ENCODE assay signal across 19 cellular contexts in genomic region chr11:70601861-70602575, GRCh38.
A peak's percentile ranks its signal among the peaks of the same experiment; 100 is the strongest.
DNase-seq lines count a peak whose midpoint lies in the region; TF ChIP-seq lines count a peak whose summit lies in the region.
"Had no signal": no experiment of that assay in that cellular context is flagged by ENCODE, and none has a peak within 500 bp of the region (broad histone marks: within the 10 kb centered on the region; RNA-seq: fewer than 3 reads in every experiment).

No MANE protein-coding gene starts in this region.

- TF ChIP-seq POLR2A in NB4 (IDR thresholded peaks at IDR 0.05; ENCODE audit: extremely low read depth, insufficient read length): no peak

- peaks cover 81% of the 10 kb centered on the region for H3K4me1 Mint-ChIP-seq in brain
- H3K4me1 Mint-ChIP-seq: B cell; CD4-positive, alpha-beta memory T cell had no signal

- H3K9me3 Mint-ChIP-seq in brain: peaks cover 0 to 9% (median 0%) of the 10 kb centered on the region in 5 experiments

- H3K27ac Mint-ChIP-seq in brain: peak overlapping the region in 3 of 5 experiments; percentile 80 to 81 (median 80)
- H3K27ac Mint-ChIP-seq: B cell; CD4-positive, alpha-beta memory T cell had no signal

- no peaks in the 10 kb centered on the region for H3K79me2 ChIP-seq in PC-9 (ENCODE audit: low read depth)

- POLR2A ChIA-PET in PC-9 (lab: Charles Lee; ENCODE audit: unreplicated experiment): no interaction called here

- DNase-seq in DMS79 treated with DMSO at 0.1 percent for 48 hours (lab: John Stamatoyannopoulos, UW) (peak; percentile 76), NB4 (ENCODE audit: low read depth) (peak; percentile 39), NCI-H2171 treated with DMSO at 0.1 percent for 48 hours (lab: John Stamatoyannopoulos, UW) (peak; percentile 78), PC-9 (no peak), GF-D8 (lab: John Stamatoyannopoulos, UW) (no peak)
- no peak for DNase-seq in activated CD8-positive, alpha-beta memory T cell treated with anti-CD3 and anti-CD28 coated beads for 24 hours
- DNase-seq: CD4-positive, alpha-beta memory T cell; GDM1; GM23248; MV-4-11; NCI-H446; NCI-H82; Peyer's patch; Right ventricle myocardium superior; T-helper 1 cell; T1000 had no signal

- H3K36me3 Mint-ChIP-seq in brain: peaks cover 6% of the 10 kb centered on the region
- H3K36me3 Mint-ChIP-seq: CD4-positive, alpha-beta memory T cell had no signal

- H3K27me3 Mint-ChIP-seq in brain: peaks cover 6% of the 10 kb centered on the region

- no TSS peak for BruUV-seq in PC-9 (replicated peaks; lab: Mats Ljungman, UMichigan)

- no peaks in the 10 kb centered on the region for H3K4me1 ChIP-seq in PC-9 (replicated peaks; ENCODE audit: insufficient read depth)
- H3K4me1 ChIP-seq: Peyer's patch had no signal

- peaks cover 39% of the 10 kb centered on the region for H4K20me1 ChIP-seq in PC-9 (ENCODE audit: insufficient read depth)

- no peaks in the 10 kb centered on the region for H3K36me3 ChIP-seq in PC-9 (ENCODE audit: low read depth)
- H3K36me3 ChIP-seq: Peyer's patch had no signal

- CTCF ChIA-PET in PC-9 (lab: Charles Lee): no interaction called here

- H3K4me2 ChIP-seq in PC-9: no peak overlapping the region

- H3K4me3 ChIP-seq in NB4 (ENCODE audit: low read depth, low read length) (no peak overlapping the region), PC-9 (no peak overlapping the region)
- H3K4me3 ChIP-seq: GM23248, K562, Peyer's patch had no signal

- peak overlapping the region in 1 of 5 experiments; percentile 7 for H3K4me3 Mint-ChIP-seq in brain
- H3K4me3 Mint-ChIP-seq: B cell; CD4-positive, alpha-beta memory T cell had no signal

- no peaks in the 10 kb centered on the region for H3K9me3 ChIP-seq in PC-9 (ENCODE audit: insufficient read depth, low read depth)
- H3K9me3 ChIP-seq: Peyer's patch had no signal

- no peak overlapping the region for H2AFZ ChIP-seq in PC-9
- H2AFZ ChIP-seq: GM23248 had no signal

- H3K27me3 ChIP-seq in PC-9 (ENCODE audit: insufficient read depth, low read depth): no peaks in the 10 kb centered on the region
- H3K27me3 ChIP-seq: Peyer's patch had no signal

- intact Hi-C loops in PC-9 (cut with micrococcal nuclease; ENCODE audit: unreplicated experiment): no loop called here

- TF ChIP-seq CTCF in NB4 (IDR thresholded peaks at IDR 0.05; ENCODE audit: low read depth, low read length): no peak
- TF ChIP-seq CTCF in brain (conservative IDR thresholded peaks at IDR 0.05): no peak
- TF ChIP-seq CTCF in PC-9 (conservative IDR thresholded peaks at IDR 0.05): no peak

- H3F3A ChIP-seq in PC-9 (ENCODE audit: insufficient read depth, low read depth): no peaks in the 10 kb centered on the region; the same call in 1 of the 2 replicates

- no peaks in the 10 kb centered on the region for H3K9me2 ChIP-seq in PC-9 (ENCODE audit: insufficient read depth)

- H3K27ac ChIP-seq in PC-9: no peak overlapping the region
- H3K27ac ChIP-seq: GM23248, Peyer's patch had no signal

Comparison
In these comparisons a context has a peak if more than half of its experiments do, and no peak if none do; other contexts are left out.
1. DNase-seq: peak in DMS79 treated with DMSO at 0.1 percent for 48 hours (single experiment), NB4 (single experiment) and NCI-H2171 treated with DMSO at 0.1 percent for 48 hours (single experiment); none in PC-9 (0 of 2), GF-D8 (single experiment) and activated CD8-positive, alpha-beta memory T cell treated with anti-CD3 and anti-CD28 coated beads for 24 hours (single experiment).